In genomic region chr17:69434164-69434579, GRCh38 we compare ENCODE assay signal across 10 cellular contexts. TPM values are rescaled to one million over a fixed set of nuclear protein-coding genes. Genes with fewer than 3 reads are reported as not detected.
A peak's percentile ranks its signal among the peaks of the same experiment; 100 is the strongest.
DNase-seq lines count a peak whose midpoint lies in the region; ATAC-seq and TF ChIP-seq lines count a peak whose summit lies in the region.
"Had no signal": no experiment of that assay in that cellular context is flagged by ENCODE, and none has a peak within 500 bp of the region (broad histone marks: within the 10 kb centered on the region; RNA-seq: fewer than 3 reads in every experiment).

No MANE protein-coding gene starts in this region.

- peak overlapping the region; percentile 68 to 72 for H3K27ac Mint-ChIP-seq in stimulated activated naive CD8-positive, alpha-beta T cell treated with anti-CD3 and anti-CD28 coated beads, Interleukin-15, amount 100 ng/mL, for 72 hours
- no peak overlapping the region for H3K27ac Mint-ChIP-seq in activated naive CD4-positive, alpha-beta T cell treated with anti-CD3 and anti-CD28 coated beads, Interleukin-2, amount 10 ng/mL, durations not matched to agents 7 days and 5 days

- WGBS in heart left ventricle, 4 donors: 14 to 27% (median 26%) methylated on average over 3 of the region's 3 CpGs

- H3K27me3 ChIP-seq in heart left ventricle: no peaks in the 10 kb centered on the region

- TF ChIP-seq POLR2A in heart left ventricle (IDR thresholded peaks at IDR 0.05): no peak

- H3K4me1 Mint-ChIP-seq in stimulated activated naive CD8-positive, alpha-beta T cell treated with anti-CD3 and anti-CD28 coated beads, Interleukin-15, amount 100 ng/mL, for 72 hours: peaks cover 36% of the 10 kb centered on the region
- peaks cover 17% of the 10 kb centered on the region for H3K4me1 Mint-ChIP-seq in activated naive CD4-positive, alpha-beta T cell treated with anti-CD3 and anti-CD28 coated beads, Interleukin-2, amount 10 ng/mL, durations not matched to agents 7 days and 5 days

- peak; percentile 14 for DNase-seq in NCI-H1694 (lab: John Stamatoyannopoulos, UW)
- DNase-seq in NCI-H1694 treated with DMSO at 0.1 percent for 48 hours (lab: John Stamatoyannopoulos, UW): no peak
- DNase-seq in SK-N-MC (ENCODE audit: low read depth, low spot score): no peak
- peak in 2 of 5 donors; percentile 28 to 51 for DNase-seq in heart left ventricle
- DNase-seq in stimulated activated naive CD8-positive, alpha-beta T cell treated with anti-CD3 and anti-CD28 coated beads, Interleukin-15, amount 100 ng/mL, for 72 hours: no peak
- DNase-seq in activated naive CD4-positive, alpha-beta T cell treated with anti-CD3 and anti-CD28 coated beads, Interleukin-2, amount 10 ng/mL, durations not matched to agents 7 days and 5 days: no peak
- DNase-seq in GF-D8 (lab: John Stamatoyannopoulos, UW): no peak
- DNase-seq: SHP77 treated with DMSO at 0.1 percent for 48 hours had no signal

- TF ChIP-seq CTCF in heart left ventricle (IDR thresholded peaks at IDR 0.05): no peak

- CTCF ChIA-PET in activated naive CD4-positive, alpha-beta T cell treated with anti-CD3 and anti-CD28 coated beads, Interleukin-2, amount 10 ng/mL, durations not matched to agents 7 days and 5 days (lab: Charles Lee): interaction anchor here (1.2 kb wide), 1 partner anchor 90 kb away, joined by 3 read pairs; no protein-coding TSS in a partner anchor

- no peak overlapping the region for H3K4me3 Mint-ChIP-seq in stimulated activated naive CD8-positive, alpha-beta T cell treated with anti-CD3 and anti-CD28 coated beads, Interleukin-15, amount 100 ng/mL, for 72 hours
- no peak overlapping the region for H3K4me3 Mint-ChIP-seq in activated naive CD4-positive, alpha-beta T cell treated with anti-CD3 and anti-CD28 coated beads, Interleukin-2, amount 10 ng/mL, durations not matched to agents 7 days and 5 days

- peaks cover 2 to 3% of the 10 kb centered on the region in 2 donors for H3K9me3 Mint-ChIP-seq in stimulated activated naive CD8-positive, alpha-beta T cell treated with anti-CD3 and anti-CD28 coated beads, Interleukin-15, amount 100 ng/mL, for 72 hours
- peaks cover 1% of the 10 kb centered on the region for H3K9me3 Mint-ChIP-seq in activated naive CD4-positive, alpha-beta T cell treated with anti-CD3 and anti-CD28 coated beads, Interleukin-2, amount 10 ng/mL, durations not matched to agents 7 days and 5 days

- intact Hi-C loops in heart left ventricle (cut with DNase I): no loop called here

- no peak overlapping the region for H3K9ac ChIP-seq in SK-N-MC (ENCODE audit: insufficient read length)

- no peaks in the 10 kb centered on the region for H3K9me3 ChIP-seq in SK-N-MC (ENCODE audit: low read depth, low read length)
- H3K9me3 ChIP-seq in heart left ventricle: peaks cover 0 to under 1% (median 0%) of the 10 kb centered on the region in 12 donors

- H3K4me3 ChIP-seq in SK-N-MC (no peak overlapping the region), heart left ventricle (no peak overlapping the region)

- H3K36me3 Mint-ChIP-seq in activated naive CD4-positive, alpha-beta T cell treated with anti-CD3 and anti-CD28 coated beads, Interleukin-2, amount 10 ng/mL, durations not matched to agents 7 days and 5 days: peaks cover 6% of the 10 kb centered on the region

- H3K36me3 ChIP-seq in SK-N-MC (ENCODE audit: insufficient read depth, low read length): no peaks in the 10 kb centered on the region
- H3K36me3 ChIP-seq in heart left ventricle: no peaks in the 10 kb centered on the region

- H3K27me3 Mint-ChIP-seq in stimulated activated naive CD8-positive, alpha-beta T cell treated with anti-CD3 and anti-CD28 coated beads, Interleukin-15, amount 100 ng/mL, for 72 hours: no peaks in the 10 kb centered on the region
- H3K27me3 Mint-ChIP-seq in activated naive CD4-positive, alpha-beta T cell treated with anti-CD3 and anti-CD28 coated beads, Interleukin-2, amount 10 ng/mL, durations not matched to agents 7 days and 5 days: no peaks in the 10 kb centered on the region

- H3K27ac ChIP-seq in SK-N-MC (peak overlapping the region; percentile 0; the same call in 1 of the 2 replicates), heart left ventricle (peak overlapping the region in 2 of 12 donors; percentile 3 to 39)
- H3K27ac ChIP-seq: 22Rv1 had no signal

- ATAC-seq in heart left ventricle (peak; percentile 72 to 86 (median 76)), HG03457 (IDR thresholded peaks at IDR 0.05; ENCODE audit: unreplicated experiment) (no peak)
- ATAC-seq in stimulated activated naive CD8-positive, alpha-beta T cell treated with anti-CD3 and anti-CD28 coated beads, Interleukin-15, amount 100 ng/mL, for 72 hours: no peak

- peaks cover 0 to 24% (median 5%) of the 10 kb centered on the region in 12 donors for H3K4me1 ChIP-seq in heart left ventricle

RNA-seq across cellular contexts. Expression of gene MAP2K6, which starts 19.7 kb away (rescaled TPM):
- total RNA-seq in heart left ventricle: 1 to 10 TPM in 7 of 9 donors, under 1 TPM in 2; 0.83 to 5.1 (median 1.8) TPM
- polyA plus RNA-seq in heart left ventricle: 1 to 10 TPM in 1 of 2 donors, under 1 TPM in 1; 0.61 to 1.3 TPM

Comparison
In these comparisons a context has a peak if more than half of its experiments do, and no peak if none do; other contexts are left out.
1. ATAC-seq: peak in heart left ventricle (4 of 4); none in stimulated activated naive CD8-positive, alpha-beta T cell treated with anti-CD3 and anti-CD28 coated beads, Interleukin-15, amount 100 ng/mL, for 72 hours (single experiment) and HG03457 (single experiment).